ENCODE assay signal across 9 cellular contexts in genomic region chr4:127698789-127699200, GRCh38. TPM values are rescaled to one million over a fixed set of nuclear protein-coding genes. Genes with fewer than 3 reads are reported as not detected.
DNase-seq lines count a peak whose midpoint lies in the region; ATAC-seq and TF ChIP-seq lines count a peak whose summit lies in the region.
"Had no signal": no experiment of that assay in that cellular context is flagged by ENCODE, and none has a peak within 500 bp of the region (broad histone marks: within the 10 kb centered on the region; RNA-seq: fewer than 3 reads in every experiment).

No MANE protein-coding gene starts in this region.

- no peak overlapping the region for H3K23ac ChIP-seq in IMR-90 (ENCODE audit: low read depth, low read length)

- H3K4me1 ChIP-seq in IMR-90 (ENCODE audit: control insufficient read depth, insufficient read depth, low read length) (no peaks in the 10 kb centered on the region), left ventricle myocardium inferior (no peaks in the 10 kb centered on the region)

- no peak overlapping the region for H3K27ac ChIP-seq in IMR-90 (ENCODE audit: insufficient read depth, low read length)
- H3K27ac ChIP-seq in left ventricle myocardium inferior (replicated peaks) = no peak overlapping the region

- H3K9ac ChIP-seq in IMR-90 (ENCODE audit: low read depth, low read length) = no peak overlapping the region

- no peaks in the 10 kb centered on the region for H3K9me1 ChIP-seq in IMR-90 (ENCODE audit: insufficient read depth, low read length)

- H2AK5ac ChIP-seq in IMR-90 (ENCODE audit: low read depth, low read length) = no peak overlapping the region

- WGBS in IMR-90 (ENCODE audit: extremely low coverage in 2 of 2, insufficient read length in 1 of 2), 2 experiments = no CpG with 5 or more reads among the region's 4 CpGs

- no peak overlapping the region for H3K4me2 ChIP-seq in IMR-90 (ENCODE audit: low read depth, low read length)

- H2BK5ac ChIP-seq in IMR-90 (ENCODE audit: low read depth, low read length, poor library complexity, severe bottlenecking) = no peak overlapping the region

- H2AK9ac ChIP-seq in IMR-90 (replicated peaks; ENCODE audit: low read depth, low read length, poor library complexity) = no peak overlapping the region

- no peak overlapping the region for H4K5ac ChIP-seq in IMR-90 (ENCODE audit: low read depth, low read length)

- H3K36me3 ChIP-seq in IMR-90 (ENCODE audit: control insufficient read depth, insufficient read depth, low read length) = no peaks in the 10 kb centered on the region
- H3K36me3 ChIP-seq in left ventricle myocardium inferior = peaks cover 25% of the 10 kb centered on the region

- DNase-seq in GM04504 (ENCODE audit: low read depth) (peak; percentile 10), IMR-90 (peak; percentile 66), epithelial cell of proximal tubule (ENCODE audit: low read depth) (peak; percentile 6), cardiac septum (ENCODE audit: low spot score) (no peak), left ventricle myocardium inferior (no peak), pons (ENCODE audit: low spot score) (no peak)
- DNase-seq in stimulated activated CD4-positive, alpha-beta T cell treated with anti-CD3 and anti-CD28 coated beads, Interleukin-4, amount 100 ng/mL, for 24 hours = no peak
- DNase-seq: activated naive CD8-positive, alpha-beta T cell treated with anti-CD3 and anti-CD28 coated beads, Interleukin-2, amount 10 ng/mL, durations not matched to agents 7 days and 5 days had no signal

- no peaks in the 10 kb centered on the region for H3K79me1 ChIP-seq in IMR-90 (ENCODE audit: low read depth in 1 of 2, low read length in 2 of 2)

- no peak overlapping the region for H3K18ac ChIP-seq in IMR-90 (ENCODE audit: low read depth, low read length)

- dilution Hi-C loops in IMR-90 (cut with HindIII; ENCODE audit: low sequenced_read_pairs, unreplicated experiment) = no loop called here

- in situ Hi-C loops in IMR-90 (cut with MboI; ENCODE audit: low sequenced_read_pairs) = no loop called here

- H3K27me3 ChIP-seq in IMR-90 (ENCODE audit: control insufficient read depth, insufficient read depth, low read length) (no peaks in the 10 kb centered on the region), left ventricle myocardium inferior (ENCODE audit: low read depth) (no peaks in the 10 kb centered on the region)

- POLR2A ChIA-PET in IMR-90 (lab: Charles Lee; ENCODE audit: unreplicated experiment) = no interaction called here

- no peak overlapping the region for H2BK120ac ChIP-seq in IMR-90 (ENCODE audit: low read depth, low read length)

- H3K4me3 ChIP-seq in IMR-90 (ENCODE audit: insufficient read depth, low read depth, low read length) (no peak overlapping the region), epithelial cell of proximal tubule (ENCODE audit: low read depth, low read length) (no peak overlapping the region), left ventricle myocardium inferior (no peak overlapping the region)

- no peaks in the 10 kb centered on the region for H3K9me3 ChIP-seq in IMR-90 (ENCODE audit: control insufficient read depth, insufficient read depth, low read length)
- H3K9me3 ChIP-seq in left ventricle myocardium inferior (replicated peaks) = peaks cover 24% of the 10 kb centered on the region

- no peak overlapping the region for H3K4ac ChIP-seq in IMR-90 (ENCODE audit: low read depth, low read length)

- TF ChIP-seq POLR2A in IMR-90 (IDR thresholded peaks at IDR 0.05; ENCODE audit: low read depth, low read length) = no peak

- CTCF ChIA-PET in IMR-90 (lab: Yijun Ruan, JAX) = interaction anchor here (0.6 to 1.5 kb wide), 2 partner anchors 14 to 34 kb away, joined by 3 to 4 read pairs; no protein-coding TSS in a partner anchor

- no peak overlapping the region for H2BK20ac ChIP-seq in IMR-90 (ENCODE audit: low read depth, low read length)

- no peak overlapping the region for H3K56ac ChIP-seq in IMR-90 (ENCODE audit: extremely low read depth, insufficient read depth, low read length)

- no peak overlapping the region for H4K8ac ChIP-seq in IMR-90 (ENCODE audit: low read depth in 2 of 2, low read length in 2 of 2)

- H2BK15ac ChIP-seq in IMR-90 (ENCODE audit: low read depth, low read length) = no peak overlapping the region

- peak; percentile 100 for ATAC-seq in GM21717 (IDR thresholded peaks at IDR 0.05; ENCODE audit: unreplicated experiment)
- peak; percentile 59 for ATAC-seq in IMR-90 (ENCODE audit: low read depth)

- H3K14ac ChIP-seq in IMR-90 (replicated peaks; ENCODE audit: low read depth, low read length) = no peak overlapping the region

- no peaks in the 10 kb centered on the region for H4K20me1 ChIP-seq in IMR-90 (ENCODE audit: insufficient read depth, low read length)

- BruUV-seq in IMR-90 (replicated peaks; lab: Mats Ljungman, UMichigan) = no TSS peak

- no peak for TF ChIP-seq RAD21 in IMR-90 (IDR thresholded peaks at IDR 0.05; ENCODE audit: low read length)

- TF ChIP-seq CTCF in IMR-90 (conservative IDR thresholded peaks at IDR 0.05; ENCODE audit: low read depth, low read length) (no peak), epithelial cell of proximal tubule (conservative IDR thresholded peaks at IDR 0.05; ENCODE audit: low read depth, low read length) (no peak), left ventricle myocardium inferior (IDR thresholded peaks at IDR 0.05; ENCODE audit: borderline replicate concordance) (no peak)

- H4K91ac ChIP-seq in IMR-90 (ENCODE audit: insufficient read depth, low read depth, low read length) = no peak overlapping the region

- no peak overlapping the region for H2AFZ ChIP-seq in IMR-90 (replicated peaks; ENCODE audit: low read length, poor library complexity)

- intact Hi-C loops in IMR-90 (cut with micrococcal nuclease) (no loop called here), cardiac septum (cut with DNase I) (no loop called here), left ventricle myocardium inferior (cut with micrococcal nuclease) (no loop called here)

TF ChIP-seq in IMR-90, 13 proteins besides CTCF, POLR2A, EP300 and RAD21:
- TF ChIP-seq ELK1 (IDR thresholded peaks at IDR 0.05; ENCODE audit: borderline replicate concordance, low read depth, low read length) (no peak), BHLHE40 (IDR thresholded peaks at IDR 0.05; ENCODE audit: low read depth, low read length) (0 out of 2 replicates have a peak, but pooled peaks have one; percentile 7), CEBPB (IDR thresholded peaks at IDR 0.05; ENCODE audit: low read depth, low read length) (peak; percentile 76)
TF ChIP-seq in IMR-90: peak in this region for 2.

RNA-seq across cellular contexts. Expression of gene SLC25A31, which starts 31.4 kb away (rescaled TPM):
- total RNA-seq in IMR-90 (2012; rRNA removed) (not detected in 2 replicates), epithelial cell of proximal tubule (not detected in 2 replicates), cardiac septum (not detected), left ventricle myocardium inferior (not detected)
- not detected in 2 replicates for polyA plus RNA-seq in IMR-90 (2012; rRNA removed)
- not detected in 2 replicates for polyA plus RNA-seq in IMR-90 (2012; cell fraction: cytosol; rRNA removed)
- 0.05 TPM in 1 of 2 replicates, not detected in the other for polyA plus RNA-seq in IMR-90 (2012; cell fraction: nucleus; rRNA removed; ENCODE audit: low replicate concordance)
- total RNA-seq: activated naive CD8-positive, alpha-beta T cell treated with anti-CD3 and anti-CD28 coated beads, Interleukin-2, amount 10 ng/mL, durations not matched to agents 7 days and 5 days had no signal

Comparison
In these comparisons a context has a peak if more than half of its experiments do, and no peak if none do; other contexts are left out.
1. DNase-seq: peak in GM04504 (single experiment), IMR-90 (single experiment) and epithelial cell of proximal tubule (single experiment); none in cardiac septum (single experiment), left ventricle myocardium inferior (single experiment), pons (single experiment) and stimulated activated CD4-positive, alpha-beta T cell treated with anti-CD3 and anti-CD28 coated beads, Interleukin-4, amount 100 ng/mL, for 24 hours (single experiment).